Comparison of ENCODE assay signal across 1 cellular context in the genomic region with DNA sequence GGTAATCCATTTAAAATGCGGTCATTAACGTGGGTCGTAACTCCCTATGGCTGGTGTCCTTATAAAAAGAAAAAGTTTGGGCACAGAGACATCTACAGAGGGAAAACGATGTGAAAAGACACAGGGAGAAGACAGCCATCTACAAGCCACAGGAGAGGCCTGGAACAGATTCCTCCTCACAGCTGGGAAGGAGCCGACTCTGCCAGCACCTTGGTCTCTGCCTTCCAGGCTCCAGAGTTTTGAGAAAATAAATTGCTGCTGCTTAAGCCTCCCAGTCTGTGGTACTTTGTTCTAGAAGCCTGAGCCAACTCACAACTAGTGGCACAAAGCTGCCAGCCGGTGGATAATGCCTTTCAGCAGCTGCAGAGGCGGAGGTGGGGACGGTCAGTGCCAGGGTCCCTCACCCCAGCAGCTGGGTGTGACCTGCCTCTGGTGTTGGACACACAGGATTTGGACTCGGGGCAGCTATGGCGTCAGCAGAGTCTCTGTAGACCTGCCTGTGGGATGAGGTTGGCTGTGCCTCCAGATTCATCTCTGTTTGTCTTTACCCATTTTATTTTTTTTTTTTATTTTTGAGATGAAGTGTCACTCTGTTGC.
TF ChIP-seq lines count a peak whose summit lies in the region.

No MANE protein-coding gene starts in this region.

TF ChIP-seq in H1, 55 proteins besides CTCF, POLR2A, EP300 and RAD21 (continued from another document):
- no peak for TF ChIP-seq RXRA (IDR thresholded peaks at IDR 0.05; ENCODE audit: insufficient read depth, low read depth, low read length)
- TF ChIP-seq SRF (IDR thresholded peaks at IDR 0.05; ENCODE audit: low read depth, low read length) = no peak
- no peak for TF ChIP-seq HDAC2 (IDR thresholded peaks at IDR 0.05; ENCODE audit: borderline replicate concordance in 1 of 2, low read depth in 2 of 2, low read length in 2 of 2)
- TF ChIP-seq JUND (IDR thresholded peaks at IDR 0.05; ENCODE audit: low read length) = no peak
- TF ChIP-seq TCF12 (IDR thresholded peaks at IDR 0.05; ENCODE audit: low read depth, low read length) = no peak
- no peak for TF ChIP-seq CHD7 (IDR thresholded peaks at IDR 0.05; ENCODE audit: insufficient replicate concordance, low read length)
- TF ChIP-seq NRF1 (IDR thresholded peaks at IDR 0.05; ENCODE audit: low read depth, low read length) = no peak
- no peak for TF ChIP-seq KDM5A (IDR thresholded peaks at IDR 0.05; ENCODE audit: low read length)
- TF ChIP-seq SAP30 (IDR thresholded peaks at IDR 0.05; ENCODE audit: insufficient read depth, insufficient replicate concordance, low read length) = no peak
- no peak for TF ChIP-seq NANOG (IDR thresholded peaks at IDR 0.05; ENCODE audit: insufficient read depth, low read depth, low read length, poor library complexity, severe bottlenecking)
- no peak for TF ChIP-seq TBP (IDR thresholded peaks at IDR 0.05; ENCODE audit: low read depth, low read length)
- no peak for TF ChIP-seq BACH1 (IDR thresholded peaks at IDR 0.05; ENCODE audit: low read length)
- no peak for TF ChIP-seq EGR1 (IDR thresholded peaks at IDR 0.05; ENCODE audit: borderline replicate concordance, low read depth, low read length)
